In the genomic region with DNA sequence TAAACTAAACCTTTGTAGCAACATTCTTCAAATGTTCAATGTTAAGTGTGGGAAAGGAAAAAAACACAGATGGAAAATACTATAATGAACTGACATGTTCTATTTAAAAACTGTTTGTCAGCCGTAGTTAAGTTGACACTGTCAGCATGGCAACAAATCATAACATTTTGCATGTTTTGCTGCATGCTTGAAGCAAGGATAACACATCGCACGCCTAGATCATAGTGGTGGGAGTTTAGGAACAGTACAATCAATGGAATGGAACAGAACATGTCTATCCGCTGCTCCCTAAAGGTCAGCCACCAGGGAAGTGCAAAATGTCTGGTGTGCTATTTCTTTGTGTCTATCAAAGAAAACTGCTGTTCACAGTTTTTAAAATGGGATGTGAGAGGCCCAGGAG, we compare ENCODE assay signal across 1 cellular context.
TF ChIP-seq lines count a peak whose summit lies in the region.

No MANE protein-coding gene starts in this region.

TF ChIP-seq in IMR-90, 13 proteins besides CTCF, POLR2A, EP300 and RAD21 (continued from another document):
- TF ChIP-seq ELK1 (IDR thresholded peaks at IDR 0.05; ENCODE audit: borderline replicate concordance, low read depth, low read length) (no peak), CHD1 (IDR thresholded peaks at IDR 0.05; ENCODE audit: low read depth, low read length) (no peak)
